Comparison of ENCODE assay signal across 18 cellular contexts in genomic region chr16:8853611-8854010, GRCh38. TPM values are rescaled to one million over a fixed set of nuclear protein-coding genes. Genes with fewer than 3 reads are reported as not detected.
DNase-seq lines count a peak whose midpoint lies in the region; ATAC-seq and TF ChIP-seq lines count a peak whose summit lies in the region.
"Had no signal": no experiment of that assay in that cellular context is flagged by ENCODE, and none has a peak within 500 bp of the region (broad histone marks: within the 10 kb centered on the region; RNA-seq: fewer than 3 reads in every experiment).

No MANE protein-coding gene starts in this region.

- CTCF ChIA-PET in Panc1 (lab: Charles Lee): interaction anchor here (1.1 kb wide), 1 partner anchor 18 kb away, joined by 9 read pairs; no protein-coding TSS in a partner anchor

- no peak overlapping the region for H3K4me3 Mint-ChIP-seq in activated T-cell treated with anti-CD3 and anti-CD28 coated beads, Interleukin-2, amount 50 U/mL, for 24 hours

- H3K9me3 Mint-ChIP-seq in activated T-cell treated with anti-CD3 and anti-CD28 coated beads, Interleukin-2, amount 50 U/mL, for 24 hours: no peaks in the 10 kb centered on the region

- in situ Hi-C loops in Panc1 (cut with HindIII; ENCODE audit: low pct_unique_long_range_greater_than_20kb, low sequenced_read_pairs): no loop called here

- H3K27ac Mint-ChIP-seq in activated T-cell treated with anti-CD3 and anti-CD28 coated beads, Interleukin-2, amount 50 U/mL, for 24 hours: peak overlapping the region; percentile 66

- H3K9me3 ChIP-seq in Panc1 (ENCODE audit: control insufficient read depth, insufficient read depth, low read depth, low read length): no peaks in the 10 kb centered on the region
- H3K9me3 ChIP-seq: A549, ascending aorta, uterus had no signal

- POLR2A ChIA-PET in Panc1 (lab: Charles Lee): interaction anchor here (0.6 kb wide), 1 partner anchor 15 kb away, joined by 4 read pairs; the partner anchor contains the start of gene CARHSP1

- BruUV-seq in Panc1 (replicated peaks; lab: Mats Ljungman, UMichigan): no TSS peak

- H3K27me3 Mint-ChIP-seq in activated T-cell treated with anti-CD3 and anti-CD28 coated beads, Interleukin-2, amount 50 U/mL, for 24 hours: no peaks in the 10 kb centered on the region

- intact Hi-C loops in Panc1 (cut with micrococcal nuclease; ENCODE audit: unreplicated experiment): no loop called here

- peak overlapping the region; percentile 1; the same call in 1 of the 2 replicates for H3K27ac ChIP-seq in Panc1 (ENCODE audit: low read length)
- H3K27ac ChIP-seq: A549 had no signal

- ATAC-seq in Panc1 (no peak), omental fat pad (ENCODE audit: low FRiP score) (no peak), HG03354 (IDR thresholded peaks at IDR 0.05; ENCODE audit: poor library complexity, severe bottlenecking, unreplicated experiment) (no peak), GM19023 (IDR thresholded peaks at IDR 0.05; ENCODE audit: unreplicated experiment) (no peak), GM21381 (IDR thresholded peaks at IDR 0.05; ENCODE audit: unreplicated experiment) (no peak)
- ATAC-seq: A549, SK-N-SH treated with all-trans-retinoic acid at 6 μM for 48 hours had no signal

- peaks cover 57% of the 10 kb centered on the region for H3K4me1 Mint-ChIP-seq in activated T-cell treated with anti-CD3 and anti-CD28 coated beads, Interleukin-2, amount 50 U/mL, for 24 hours (ENCODE audit: low read depth)

- H3K36me3 Mint-ChIP-seq in activated T-cell treated with anti-CD3 and anti-CD28 coated beads, Interleukin-2, amount 50 U/mL, for 24 hours (ENCODE audit: low read depth): peaks cover 98% of the 10 kb centered on the region

- peaks cover 4% of the 10 kb centered on the region; the same call in 1 of the 2 replicates for H3K36me3 ChIP-seq in Panc1 (ENCODE audit: control insufficient read depth, insufficient read depth, low read length)
- H3K36me3 ChIP-seq: uterus had no signal

- H3K4me1 ChIP-seq in Panc1 (ENCODE audit: control insufficient read depth, insufficient read depth, low read length): peaks cover 37% of the 10 kb centered on the region
- H3K4me1 ChIP-seq: uterus had no signal

- H3K27me3 ChIP-seq in Panc1 (ENCODE audit: control insufficient read depth, insufficient read depth, low read length): no peaks in the 10 kb centered on the region
- H3K27me3 ChIP-seq: ascending aorta, uterus had no signal

- H3K4me3 ChIP-seq in Panc1 (ENCODE audit: low read depth in 2 of 2, low read length in 2 of 2) (no peak overlapping the region), choroid plexus epithelial cell (ENCODE audit: low read depth, low read length) (no peak overlapping the region)
- H3K4me3 ChIP-seq: A549, ascending aorta, lung, uterus had no signal

- no peak for DNase-seq in activated T-cell treated with anti-CD3 and anti-CD28 coated beads, Interleukin-2, amount 50 U/mL, for 24 hours
- DNase-seq in activated T-cell treated with anti-CD3 and anti-CD28 coated beads, Interleukin-2, amount 50 U/mL, for 48 hours: no peak
- DNase-seq in Panc1 (ENCODE audit: low read depth, low spot score): no peak
- peak; percentile 54 for DNase-seq in choroid plexus epithelial cell (ENCODE audit: low read depth)
- DNase-seq in omental fat pad (ENCODE audit: low spot score): peak; percentile 14
- DNase-seq: GDM1; GOT3; NCI-H1092 treated with DMSO at 0.1 percent for 48 hours; stimulated activated naive CD4-positive, alpha-beta T cell treated with Interleukin-2 at 50 U/mL for 16 hours; uterus had no signal

- TF ChIP-seq CTCF in Panc1 (IDR thresholded peaks at IDR 0.05) (no peak), choroid plexus epithelial cell (conservative IDR thresholded peaks at IDR 0.05; ENCODE audit: low read depth, low read length) (no peak), omental fat pad (IDR thresholded peaks at IDR 0.05) (no peak)

RNA-seq across cellular contexts. Expression of gene CARHSP1, which starts 15.2 kb away (rescaled TPM):
- total RNA-seq in Panc1 (2021; ENCODE audit: unreplicated experiment): 158 TPM
- polyA plus RNA-seq in Panc1 (2012; ENCODE audit: insufficient read length): 262 TPM
- 100 to 1,000 TPM in 3 of 4 donors, 10 to 100 TPM in 1; 89.3 to 135 (median 124) TPM for total RNA-seq in omental fat pad

RNA-seq across cellular contexts. Expression of gene LITAFD, which starts 28.5 kb away (rescaled TPM):
- total RNA-seq in Panc1 (2021; ENCODE audit: unreplicated experiment) (not detected), omental fat pad (not detected)
- not detected for polyA plus RNA-seq in Panc1 (2012; ENCODE audit: insufficient read length)
- total RNA-seq: ascending aorta, dermis blood vessel endothelial cell, lung, uterus had no signal
- polyA plus RNA-seq: A549, lung had no signal

RNA-seq across cellular contexts. Expression of gene PMM2, which starts 56.0 kb away (rescaled TPM):
- total RNA-seq in Panc1 (2021; ENCODE audit: unreplicated experiment) (58.4 TPM), omental fat pad (10 to 100 TPM; 35.9 to 98.6 (median 48.6) TPM)
- 39.5 TPM for polyA plus RNA-seq in Panc1 (2012; ENCODE audit: insufficient read length)

RNA-seq across cellular contexts. Expression of gene TMEM186, which starts 56.2 kb away (rescaled TPM):
- total RNA-seq in Panc1 (2021; ENCODE audit: unreplicated experiment) (12.4 TPM), omental fat pad (1 to 10 TPM; 3.6 to 8.2 (median 5.1) TPM)
- polyA plus RNA-seq in Panc1 (2012; ENCODE audit: insufficient read length): 9.1 TPM

Comparison
In these comparisons a context has a peak if more than half of its experiments do, and no peak if none do; other contexts are left out.
1. DNase-seq: peak in choroid plexus epithelial cell (single experiment) and omental fat pad (single experiment); none in activated T-cell treated with anti-CD3 and anti-CD28 coated beads, Interleukin-2, amount 50 U/mL, for 24 hours (single experiment), activated T-cell treated with anti-CD3 and anti-CD28 coated beads, Interleukin-2, amount 50 U/mL, for 48 hours (0 of 2) and Panc1 (single experiment).